18 cellular contexts compared by ENCODE assay signal in the genomic region with DNA sequence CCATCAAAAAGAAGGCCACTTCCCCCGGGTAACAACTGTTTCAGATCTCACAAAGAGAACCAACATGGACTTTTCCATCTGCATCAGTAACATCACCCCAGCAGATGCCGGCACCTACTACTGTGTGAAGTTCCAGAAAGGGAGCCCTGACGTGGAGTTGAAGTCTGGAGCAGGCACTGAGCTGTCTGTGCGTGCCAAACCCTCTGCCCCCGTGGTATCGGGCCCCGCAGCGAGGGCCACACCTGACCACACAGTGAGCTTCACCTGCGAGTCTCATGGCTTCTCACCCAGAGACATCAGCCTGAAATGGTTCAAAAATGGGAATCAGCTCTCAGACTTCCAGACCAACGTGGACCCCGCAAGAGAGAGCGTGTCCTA. TPM values are rescaled to one million over a fixed set of nuclear protein-coding genes. Genes with fewer than 3 reads are reported as not detected.
A peak's percentile ranks its signal among the peaks of the same experiment; 100 is the strongest.
DNase-seq lines count a peak whose midpoint lies in the region; ATAC-seq and TF ChIP-seq lines count a peak whose summit lies in the region.
"Had no signal": no experiment of that assay in that cellular context is flagged by ENCODE, and none has a peak within 500 bp of the region (broad histone marks: within the 10 kb centered on the region; RNA-seq: fewer than 3 reads in every experiment).

No MANE protein-coding gene starts in this region.

- no peak overlapping the region for H2AFZ ChIP-seq in H9 (ENCODE audit: low read length)

- H2BK5ac ChIP-seq in H9 (ENCODE audit: insufficient read length, low read length) (no peak overlapping the region), mesendoderm (ENCODE audit: low read length) (no peak overlapping the region)

- H3K9me3 Mint-ChIP-seq in H9: no peaks in the 10 kb centered on the region
- H3K9me3 Mint-ChIP-seq: effector memory CD8-positive, alpha-beta T cell; stimulated activated memory B cell treated with anti-CD40 and anti-IgM and Interleukin-4, amounts not matched to agents 10 μg/mL and 1 μg/mL and 100 μg/mL, for 72 hours had no signal

- H4K91ac ChIP-seq in H9 (ENCODE audit: insufficient read length, low read depth, low read length): no peak overlapping the region

- no peak overlapping the region for H2AK5ac ChIP-seq in H9 (ENCODE audit: insufficient read length, low read length)
- H2AK5ac ChIP-seq in mesendoderm (ENCODE audit: low read length): no peak overlapping the region

- H2BK120ac ChIP-seq in H9 (ENCODE audit: low read depth, low read length, poor library complexity, severe bottlenecking) (no peak overlapping the region), mesendoderm (ENCODE audit: low read depth, low read length) (no peak overlapping the region)

- H3K79me2 ChIP-seq in H9 (ENCODE audit: insufficient read depth, low read length) (no peaks in the 10 kb centered on the region), mesendoderm (ENCODE audit: control insufficient read depth, insufficient read depth, low read length) (no peaks in the 10 kb centered on the region)

- no peak overlapping the region for H3K4ac ChIP-seq in H9 (ENCODE audit: low read depth, low read length)
- no peak overlapping the region for H3K4ac ChIP-seq in mesendoderm (ENCODE audit: low read depth, low read length)

- peak overlapping the region; percentile 47 to 77 for H3K4me3 Mint-ChIP-seq in H9
- H3K4me3 Mint-ChIP-seq: stimulated activated memory B cell treated with anti-CD40 and anti-IgM and Interleukin-4, amounts not matched to agents 10 μg/mL and 1 μg/mL and 100 μg/mL, for 72 hours had no signal

- WGBS in H9 (ENCODE audit: extremely low coverage, insufficient read length, low lambda C conversion rate): no CpG with 5 or more reads among the region's 12 CpGs
- no CpG with 5 or more reads among the region's 12 CpGs for WGBS in mesendoderm (ENCODE audit: extremely low coverage, insufficient coverage, low lambda C conversion rate)

- H3K23ac ChIP-seq in H9 (ENCODE audit: insufficient read length, low read depth, low read length) (no peak overlapping the region), mesendoderm (ENCODE audit: low read length) (no peak overlapping the region)

- H4K5ac ChIP-seq in H9 (ENCODE audit: insufficient read length, low read depth, low read length) (no peak overlapping the region), mesendoderm (ENCODE audit: low read length) (no peak overlapping the region)

- H3K18ac ChIP-seq in H9 (ENCODE audit: insufficient read length, low read depth, low read length) (no peak overlapping the region), mesendoderm (ENCODE audit: low read length) (no peak overlapping the region)

- no peak overlapping the region for H3K14ac ChIP-seq in H9 (ENCODE audit: insufficient read depth, low read length)

- H3K4me2 ChIP-seq in H9 (ENCODE audit: insufficient read depth, insufficient read length, low read length) (peak overlapping the region; percentile 15), mesendoderm (ENCODE audit: low read length) (no peak overlapping the region)
- H3K4me2 ChIP-seq: KMS-11 had no signal

- DNase-seq in H9: no peak
- DNase-seq in choroid plexus epithelial cell (ENCODE audit: low read depth): no peak
- DNase-seq in mesendoderm: no peak
- DNase-seq in gastrocnemius medialis: no peak
- DNase-seq in activated CD4-positive, alpha-beta T cell treated with anti-CD3 and anti-CD28 coated beads, Interleukin-2, amount 50 U/mL, for 4 hours: no peak
- no peak for DNase-seq in HEK293T (ENCODE audit: extremely low spot score)
- DNase-seq: activated gamma-delta T cell; brain microvascular endothelial cell; effector memory CD8-positive, alpha-beta T cell; NCI-H510A; stimulated activated CD4-positive, alpha-beta T cell treated with anti-CD3 and anti-CD28 coated beads, Interleukin-4, amount 100 ng/mL, for 4 hours had no signal

- no peak overlapping the region for H2BK15ac ChIP-seq in H9 (ENCODE audit: low read depth, low read length)
- no peak overlapping the region for H2BK15ac ChIP-seq in mesendoderm (replicated peaks; ENCODE audit: low read depth)

- POLR2A ChIA-PET in HEK293T (lab: Yijun Ruan, JAX): interaction anchor here (0.6 kb wide), 1 partner anchor 22 kb away, joined by 3 read pairs; no protein-coding TSS in a partner anchor

- CTCF ChIA-PET in HEK293T (lab: Yijun Ruan, JAX): interaction anchor here (0.5 kb wide), 1 partner anchor 377 kb away, joined by 3 read pairs; no protein-coding TSS in a partner anchor

- no peak overlapping the region for H2BK20ac ChIP-seq in H9 (ENCODE audit: low read depth, low read length, poor library complexity, severe bottlenecking)

- no peaks in the 10 kb centered on the region for H3K23me2 ChIP-seq in H9 (ENCODE audit: insufficient read length, low read depth, low read length, poor library complexity, severe bottlenecking)

- no peaks in the 10 kb centered on the region for H3K79me1 ChIP-seq in H9 (ENCODE audit: insufficient read depth, low read depth, low read length, poor library complexity, severe bottlenecking)
- H3K79me1 ChIP-seq in mesendoderm (ENCODE audit: low read length): no peaks in the 10 kb centered on the region

- H4K20me1 ChIP-seq in H9 (ENCODE audit: control insufficient read depth, insufficient read depth, insufficient read length): no peaks in the 10 kb centered on the region

- no peaks in the 10 kb centered on the region; the same call in 1 of the 2 replicates for H3K27me3 ChIP-seq in H9 (ENCODE audit: insufficient read depth, low read length)
- no peaks in the 10 kb centered on the region for H3K27me3 ChIP-seq in mesendoderm (ENCODE audit: insufficient read depth, low read length, poor library complexity)
- peaks cover 25% of the 10 kb centered on the region in 3 donors for H3K27me3 ChIP-seq in gastrocnemius medialis

- H3K9ac ChIP-seq in H9 (ENCODE audit: extremely low read depth, insufficient read length, low read length): no peak overlapping the region
- H3K9ac ChIP-seq in mesendoderm (ENCODE audit: low read length): peak overlapping the region; percentile 34
- H3K9ac ChIP-seq: GM23248, KMS-11 had no signal

- H3K4me3 ChIP-seq in choroid plexus epithelial cell (ENCODE audit: low read depth, low read length) (peak overlapping the region; percentile 37), mesendoderm (ENCODE audit: low read length) (no peak overlapping the region), gastrocnemius medialis (peak overlapping the region in 3 of 4 donors; percentile 24 to 49 (median 47))

- H3K36me3 ChIP-seq in mesendoderm (ENCODE audit: control insufficient read depth, insufficient read depth, low read length) (no peaks in the 10 kb centered on the region), gastrocnemius medialis (no peaks in the 10 kb centered on the region)
- H3K36me3 ChIP-seq: brain microvascular endothelial cell had no signal

- H3K36me3 Mint-ChIP-seq in H9 (ENCODE audit: insufficient read depth in 1 of 3, low read depth in 3 of 3): peaks cover 0 to 2% (median 0%) of the 10 kb centered on the region in 3 experiments; a peak in 2 of 7 replicates
- H3K36me3 Mint-ChIP-seq: stimulated activated memory B cell treated with anti-CD40 and anti-IgM and Interleukin-4, amounts not matched to agents 10 μg/mL and 1 μg/mL and 100 μg/mL, for 72 hours had no signal

- H3K9me3 ChIP-seq in H9 (ENCODE audit: control insufficient read depth, low read depth, low read length) (no peaks in the 10 kb centered on the region), gastrocnemius medialis (no peaks in the 10 kb centered on the region)

- TF ChIP-seq CTCF in H9 (conservative IDR thresholded peaks at IDR 0.05) (no peak), choroid plexus epithelial cell (conservative IDR thresholded peaks at IDR 0.05; ENCODE audit: low read depth, low read length) (no peak), gastrocnemius medialis (IDR thresholded peaks at IDR 0.05 in 4 of 5, conservative IDR thresholded peaks at IDR 0.05 in 1 of 5) (no peak)

- peaks cover 32% of the 10 kb centered on the region for H3K27me3 Mint-ChIP-seq in H9 (ENCODE audit: low read depth)

- in situ Hi-C loops in gastrocnemius medialis (cut with MboI; ENCODE audit: low sequenced_read_pairs in 4 of 4): no loop called here

- no peak overlapping the region for H4K8ac ChIP-seq in H9 (replicated peaks; ENCODE audit: insufficient read length, low read depth, low read length)
- H4K8ac ChIP-seq in mesendoderm (ENCODE audit: low read depth, low read length): no peak overlapping the region

- intact Hi-C loops in gastrocnemius medialis (cut with DNase I; ENCODE audit: low total_unique reads): no loop called here

- H3K4me1 ChIP-seq in H9 (ENCODE audit: insufficient read depth, low read length) (no peaks in the 10 kb centered on the region; the same call in 1 of the 2 replicates), mesendoderm (ENCODE audit: control insufficient read depth, low read depth, low read length) (no peaks in the 10 kb centered on the region), gastrocnemius medialis (no peaks in the 10 kb centered on the region)

- peaks cover 6 to 19% of the 10 kb centered on the region in 2 experiments for H3K4me1 Mint-ChIP-seq in H9
- H3K4me1 Mint-ChIP-seq: stimulated activated memory B cell treated with anti-CD40 and anti-IgM and Interleukin-4, amounts not matched to agents 10 μg/mL and 1 μg/mL and 100 μg/mL, for 72 hours had no signal

- H3K27ac ChIP-seq in H9 (ENCODE audit: insufficient read length, low read depth, low read length) (no peak overlapping the region), mesendoderm (ENCODE audit: low read depth, low read length) (no peak overlapping the region), gastrocnemius medialis (no peak overlapping the region)
- H3K27ac ChIP-seq: brain microvascular endothelial cell, GM23248, KMS-11 had no signal

- H3K56ac ChIP-seq in H9 (ENCODE audit: insufficient read length, low read depth, low read length) (no peak overlapping the region), mesendoderm (ENCODE audit: low read length) (no peak overlapping the region)

- no peak for TF ChIP-seq POLR2A in gastrocnemius medialis (IDR thresholded peaks at IDR 0.05)

- no peak overlapping the region for H3T11ph ChIP-seq in H9 (ENCODE audit: low read length)

- H2BK12ac ChIP-seq in H9 (ENCODE audit: insufficient read length, low read depth, low read length): no peak overlapping the region

- no peak for ATAC-seq in gastrocnemius medialis
- no peak for ATAC-seq in GM18498 (IDR thresholded peaks at IDR 0.05; ENCODE audit: unreplicated experiment)
- ATAC-seq in HG03378 (IDR thresholded peaks at IDR 0.05; ENCODE audit: unreplicated experiment): no peak
- ATAC-seq: effector memory CD8-positive, alpha-beta T cell had no signal

- peak overlapping the region in 1 of 3 experiments; percentile 85; a peak in 1 of 7 replicates for H3K27ac Mint-ChIP-seq in H9
- H3K27ac Mint-ChIP-seq: effector memory CD8-positive, alpha-beta T cell; stimulated activated memory B cell treated with anti-CD40 and anti-IgM and Interleukin-4, amounts not matched to agents 10 μg/mL and 1 μg/mL and 100 μg/mL, for 72 hours had no signal

RNA-seq across cellular contexts. Expression of gene SEC14L6, which starts 3.7 kb away (rescaled TPM):
- 0.46 and 1.1 TPM in 2 replicates for total RNA-seq in H9 (2021)
- 0.53 TPM for polyA plus RNA-seq in mesendoderm (2013, experiment 1 of 2)
- polyA plus RNA-seq in mesendoderm (2013, experiment 2 of 2): 0.53 TPM
- not detected for total RNA-seq in gastrocnemius medialis
- total RNA-seq: activated CD8-positive, alpha-beta memory T cell treated with anti-CD3 and anti-CD28 coated beads for 36 hours; GM23248 had no signal
- polyA plus RNA-seq: GM23248 had no signal

RNA-seq across cellular contexts. Expression of gene GAL3ST1, which starts 31.7 kb away (rescaled TPM):
- total RNA-seq in H9 (2021) (5.1 TPM in 2 replicates), gastrocnemius medialis (1 to 10 TPM in 2 of 4 donors, under 1 TPM in 2; 0.29 to 2.0 (median 1.2) TPM)
- polyA plus RNA-seq in mesendoderm (2013, experiment 1 of 2): 12.5 TPM
- polyA plus RNA-seq in mesendoderm (2013, experiment 2 of 2): 12.0 TPM
- total RNA-seq: activated CD8-positive, alpha-beta memory T cell treated with anti-CD3 and anti-CD28 coated beads for 36 hours; GM23248 had no signal
- polyA plus RNA-seq: GM23248 had no signal

RNA-seq across cellular contexts. Expression of gene SEC14L4, which starts 37.3 kb away (rescaled TPM):
- total RNA-seq in H9 (2021): 0.09 and 0.17 TPM in 2 replicates
- polyA plus RNA-seq in mesendoderm (2013, experiment 1 of 2): 1.2 TPM
- 1.4 TPM for polyA plus RNA-seq in mesendoderm (2013, experiment 2 of 2)
- total RNA-seq in gastrocnemius medialis: under 1 TPM in 1 of 4 donors, not detected in 3; 0.11 TPM
- total RNA-seq: activated CD8-positive, alpha-beta memory T cell treated with anti-CD3 and anti-CD28 coated beads for 36 hours; frontal cortex had no signal

RNA-seq across cellular contexts. Expression of gene PES1, which starts 48.9 kb away (rescaled TPM):
- total RNA-seq in H9 (2021) (133 and 140 TPM in 2 replicates), gastrocnemius medialis (10 to 100 TPM; 56.3 to 72.0 (median 65.8) TPM)
- 116 TPM for polyA plus RNA-seq in mesendoderm (2013, experiment 1 of 2)
- 112 TPM for polyA plus RNA-seq in mesendoderm (2013, experiment 2 of 2)
